Comparison of ENCODE assay signal across 13 cellular contexts in genomic region chr11:4134844-4135243, GRCh38. TPM values are rescaled to one million over a fixed set of nuclear protein-coding genes. Genes with fewer than 3 reads are reported as not detected.
DNase-seq lines count a peak whose midpoint lies in the region; ATAC-seq lines count a peak whose summit lies in the region.
"Had no signal": no experiment of that assay in that cellular context is flagged by ENCODE, and none has a peak within 500 bp of the region (broad histone marks: within the 10 kb centered on the region; RNA-seq: fewer than 3 reads in every experiment).

No MANE protein-coding gene starts in this region.

- DNase-seq in A172 (ENCODE audit: low spot score) (peak; percentile 85), GM23248 (peak; percentile 23), adipocyte (ENCODE audit: low read depth) (peak; percentile 24), foreskin melanocyte (peak; percentile 12), cerebellar nuclear complex (lab: John Stamatoyannopoulos, UW) (no peak)
- no peak for DNase-seq in CD8-positive, alpha-beta memory T cell
- DNase-seq in effector CD8-positive, alpha-beta T cell (lab: John Stamatoyannopoulos, UW) = no peak
- DNase-seq: endodermal cell, NCI-H146, NCI-H82, posterior cingulate gyrus had no signal

- no peak overlapping the region for H2AFZ ChIP-seq in GM23248

- in situ Hi-C loops in GM23248 (cut with MboI) = no loop called here

- H3K4me3 Mint-ChIP-seq in CD8-positive, alpha-beta memory T cell = no peak overlapping the region
- H3K4me3 Mint-ChIP-seq: endodermal cell had no signal

- H3K27ac Mint-ChIP-seq in CD8-positive, alpha-beta memory T cell = peak overlapping the region in 4 of 8 donors; percentile 35 to 63 (median 46)
- H3K27ac Mint-ChIP-seq: endodermal cell had no signal

- H3K27me3 Mint-ChIP-seq in CD8-positive, alpha-beta memory T cell = no peaks in the 10 kb centered on the region

- no peak for ATAC-seq in HG03565 (IDR thresholded peaks at IDR 0.05; ENCODE audit: unreplicated experiment)

- H3K27me3 ChIP-seq in GM23248 (replicated peaks; ENCODE audit: insufficient read depth) = no peaks in the 10 kb centered on the region
- H3K27me3 ChIP-seq in adipocyte (replicated peaks; ENCODE audit: control insufficient read depth, insufficient read depth, low read length) = no peaks in the 10 kb centered on the region
- H3K27me3 ChIP-seq in CD8-positive, alpha-beta memory T cell (ENCODE audit: insufficient read depth, low read length, poor library complexity, severe bottlenecking) = no peaks in the 10 kb centered on the region
- H3K27me3 ChIP-seq: tibial nerve had no signal

- H3K4me2 ChIP-seq in GM23248 (ENCODE audit: unreplicated experiment) = no peak overlapping the region

- POLR2A ChIA-PET in CD8-positive, alpha-beta memory T cell (lab: Charles Lee) = no interaction called here

- H3K27ac ChIP-seq in GM23248 = no peak overlapping the region
- no peak overlapping the region for H3K27ac ChIP-seq in CD8-positive, alpha-beta memory T cell (ENCODE audit: low read depth, low read length)
- H3K27ac ChIP-seq: tibial nerve had no signal

- no peaks in the 10 kb centered on the region for H3K79me2 ChIP-seq in GM23248 (ENCODE audit: insufficient read depth)

- H3K36me3 ChIP-seq in GM23248 (ENCODE audit: low read depth) (peaks cover 49% of the 10 kb centered on the region), adipocyte (ENCODE audit: control insufficient read depth, insufficient read depth, low read length, severe bottlenecking) (peaks cover 62% of the 10 kb centered on the region)
- peaks cover 7% of the 10 kb centered on the region for H3K36me3 ChIP-seq in CD8-positive, alpha-beta memory T cell (ENCODE audit: insufficient read depth, low read length)

- CTCF ChIA-PET in CD8-positive, alpha-beta memory T cell (lab: Charles Lee) = no interaction called here

- H3K4me1 ChIP-seq in GM23248 (ENCODE audit: insufficient read depth) (peaks cover 7% of the 10 kb centered on the region; the same call in 1 of the 2 replicates), adipocyte (ENCODE audit: control insufficient read depth, insufficient read depth, low read length) (peaks cover 7% of the 10 kb centered on the region)
- H3K4me1 ChIP-seq in CD8-positive, alpha-beta memory T cell (ENCODE audit: insufficient read depth, low read length) = no peaks in the 10 kb centered on the region
- H3K4me1 ChIP-seq: tibial nerve had no signal

- H4K20me1 ChIP-seq in GM23248 (ENCODE audit: insufficient read depth) = no peaks in the 10 kb centered on the region

- no peaks in the 10 kb centered on the region for H3K9me3 ChIP-seq in GM23248 (ENCODE audit: low read depth)
- peaks cover 4% of the 10 kb centered on the region for H3K9me3 ChIP-seq in adipocyte (ENCODE audit: control insufficient read depth, low read length)
- no peaks in the 10 kb centered on the region for H3K9me3 ChIP-seq in CD8-positive, alpha-beta memory T cell (ENCODE audit: low read length)

- no peaks in the 10 kb centered on the region for H3K9me2 ChIP-seq in GM23248 (ENCODE audit: insufficient read depth)

- H3K9ac ChIP-seq in GM23248 (no peak overlapping the region), adipocyte (ENCODE audit: low read length) (no peak overlapping the region)

- peaks cover 0 to 9% (median 5%) of the 10 kb centered on the region in 3 donors for H3K4me1 Mint-ChIP-seq in CD8-positive, alpha-beta memory T cell
- H3K4me1 Mint-ChIP-seq: endodermal cell had no signal

- peaks cover 10 to 15% (median 10%) of the 10 kb centered on the region in 5 donors for H3K9me3 Mint-ChIP-seq in CD8-positive, alpha-beta memory T cell

- H3F3A ChIP-seq in GM23248 (ENCODE audit: insufficient read depth) = 0 out of 2 replicates have a peak, but pooled peaks cover 9% of the 10 kb centered on the region

- no peak overlapping the region for H3K4me3 ChIP-seq in GM23248
- no peak overlapping the region for H3K4me3 ChIP-seq in adipocyte (ENCODE audit: low read length)
- H3K4me3 ChIP-seq in CD8-positive, alpha-beta memory T cell (ENCODE audit: low read length) = no peak overlapping the region
- H3K4me3 ChIP-seq: tibial nerve had no signal

- H3K36me3 Mint-ChIP-seq in CD8-positive, alpha-beta memory T cell = peaks cover 35 to 75% (median 36%) of the 10 kb centered on the region in 3 donors

RNA-seq across cellular contexts. Expression of gene RRM1, which starts 40.2 kb away (rescaled TPM):
- 251 and 260 TPM in 2 replicates for total RNA-seq in A172 (2014; rRNA removed; shearing (Covaris generic))
- 91.1 and 102 TPM in 2 replicates for total RNA-seq in GM23248 (2014; rRNA removed; shearing (Covaris generic))
- 71.4 and 73.4 TPM in 2 replicates for polyA plus RNA-seq in GM23248 (2016; fragmentation: Nextera tagmentation; extraction: Ambion mirVana)
- 100 to 1,000 TPM; 198 to 211 TPM for total RNA-seq in CD8-positive, alpha-beta memory T cell
- 34.1 TPM for polyA plus RNA-seq in CD8-positive, alpha-beta memory T cell

Comparison
In these comparisons a context has a peak if more than half of its experiments do, and no peak if none do; other contexts are left out.
1. DNase-seq: peak in A172 (single experiment), GM23248 (single experiment), adipocyte (single experiment) and foreskin melanocyte (single experiment); none in CD8-positive, alpha-beta memory T cell (0 of 5), cerebellar nuclear complex (0 of 2) and effector CD8-positive, alpha-beta T cell (single experiment).